ENCODE assay signal across 13 cellular contexts in the genomic region with DNA sequence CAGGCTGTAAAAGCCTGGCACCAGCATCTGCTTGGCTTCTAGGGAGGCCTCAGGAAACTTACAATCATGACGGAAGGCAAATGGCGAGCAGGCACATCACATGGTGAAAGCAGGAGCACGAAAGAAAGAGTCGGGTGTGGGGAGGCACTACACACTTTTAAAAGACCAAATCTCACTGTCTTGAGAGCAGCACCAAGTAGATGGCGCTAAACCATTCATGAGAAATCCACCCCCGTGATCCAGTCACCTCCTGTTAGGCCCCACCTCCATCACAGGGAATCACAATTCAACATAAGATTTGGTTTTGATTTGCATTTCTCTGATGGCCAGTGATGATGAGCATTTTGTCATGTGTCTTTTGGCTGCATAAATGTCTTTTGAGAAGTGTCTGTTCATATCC. TPM values are rescaled to one million over a fixed set of nuclear protein-coding genes. Genes with fewer than 3 reads are reported as not detected.
"Had no signal": no experiment of that assay in that cellular context is flagged by ENCODE, and none has a peak within 500 bp of the region (broad histone marks: within the 10 kb centered on the region; RNA-seq: fewer than 3 reads in every experiment).

No MANE protein-coding gene starts in this region.

RNA-seq across cellular contexts. Expression of a gene that starts 36.6 kb away (rescaled TPM):
- total RNA-seq: activated B cell treated with CpG ODN at 0.5 μM for 24 hours; activated CD4-positive, alpha-beta memory T cell treated with anti-CD3 and anti-CD28 coated beads for 36 hours; activated CD4-positive, alpha-beta T cell treated with anti-CD3 and anti-CD28 coated beads, Interleukin-2, amount 10 ng/mL, durations not matched to agents 24 days and 14 days; activated CD8-positive, alpha-beta memory T cell treated with anti-CD3 and anti-CD28 coated beads for 36 hours; activated CD8-positive, alpha-beta T cell treated with anti-CD3 and anti-CD28 coated beads for 36 hours; activated naive CD4-positive, alpha-beta T cell treated with anti-CD3 and anti-CD28 coated beads for 36 hours; activated naive CD4-positive, alpha-beta T cell treated with anti-CD3 and anti-CD28 coated beads, Interleukin-2, amount 50 U/mL, for 72 hours; activated naive CD8-positive, alpha-beta T cell treated with anti-CD3 and anti-CD28 coated beads for 36 hours; activated T-cell treated with anti-CD3 and anti-CD28 coated beads, Interleukin-2, amount 50 U/mL, for 72 hours; activated T-helper 1 cell treated with anti-CD3 and anti-CD28 coated beads, Interleukin-12 subunit alpha, Interleukin-12 subunit beta, Interleukin-2, Interleukin-4 antibody, amounts not matched to agents 30 ng/mL and 10 ng/mL and 1 ng/mL, durations not matched to agents 14 hours and 24 hours and 36 hours; astrocyte; cardiac septum; T-helper 2 cell treated with Interferon-gamma antibody and Interleukin-4, amounts not matched to agents 100 ng/mL and 5 ng/mL, for 36 hours had no signal
